In the genomic region with DNA sequence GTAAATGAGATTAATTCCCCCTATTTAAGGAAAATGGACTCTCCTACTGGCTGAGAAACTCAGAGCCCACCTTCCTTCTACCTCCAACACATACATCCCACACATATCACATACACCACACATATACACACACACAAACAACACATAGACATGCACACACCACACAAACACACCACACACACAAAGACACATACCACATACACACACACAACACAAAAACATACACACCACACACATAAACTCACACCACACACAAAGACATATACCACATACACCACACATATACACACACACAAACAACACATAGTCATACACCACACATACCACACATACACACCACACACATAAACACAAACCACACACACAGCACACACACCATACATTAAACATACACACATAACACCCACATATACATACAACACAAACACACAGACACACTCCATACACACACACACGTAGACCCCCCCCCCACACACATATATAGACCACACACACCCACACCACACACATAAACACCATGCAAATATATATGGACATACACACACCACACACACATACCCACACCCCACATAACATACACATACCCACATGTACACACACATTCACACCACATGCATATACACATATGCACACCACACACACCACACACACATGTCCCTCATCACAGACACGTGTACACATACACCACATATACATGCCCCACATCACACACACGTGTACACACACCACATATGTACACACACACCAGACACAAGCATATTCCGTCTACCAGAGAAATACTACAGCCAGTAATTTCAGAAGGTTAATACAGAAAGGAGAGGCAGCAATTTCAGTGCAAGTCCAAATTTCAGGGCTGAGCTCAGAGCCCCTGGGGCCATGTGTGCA, we compare ENCODE assay signal across 16 cellular contexts.
DNase-seq lines count a peak whose midpoint lies in the region; ATAC-seq, FAIRE-seq and TF ChIP-seq lines count a peak whose summit lies in the region.
"Had no signal": no experiment of that assay in that cellular context is flagged by ENCODE, and none has a peak within 500 bp of the region (broad histone marks: within the 10 kb centered on the region; RNA-seq: fewer than 3 reads in every experiment).

No MANE protein-coding gene starts in this region.

- H3K9ac ChIP-seq in BLaER1 treated with 17β-estradiol and CSF1 and Interleukin-3, amounts not matched to agents 10 nM and 100 nM = no peak overlapping the region
- no peak overlapping the region for H3K9ac ChIP-seq in IMR-90 (ENCODE audit: low read depth, low read length)

- H2BK5ac ChIP-seq in IMR-90 (ENCODE audit: low read depth, low read length, poor library complexity, severe bottlenecking) = peak overlapping the region; percentile 80

- BruUV-seq in IMR-90 (replicated peaks; lab: Mats Ljungman, UMichigan) = no TSS peak

- CTCF ChIA-PET in IMR-90 (lab: Yijun Ruan, JAX) = interaction anchor here (1.6 kb wide), 1 partner anchor 14 kb away, joined by 5 read pairs; no protein-coding TSS in a partner anchor
- CTCF ChIA-PET in naive thymus-derived CD4-positive, alpha-beta T cell (lab: Charles Lee) = no interaction called here

- no peak overlapping the region for H3K18ac ChIP-seq in IMR-90 (ENCODE audit: low read depth, low read length)

- H3K27me3 Mint-ChIP-seq in naive thymus-derived CD4-positive, alpha-beta T cell = no peaks in the 10 kb centered on the region
- peaks cover 4% of the 10 kb centered on the region; the same call in 1 of the 2 replicates for H3K27me3 Mint-ChIP-seq in HFFc6 (ENCODE audit: insufficient read depth)
- H3K27me3 Mint-ChIP-seq: CD8-positive, alpha-beta memory T cell had no signal

- H3K9me3 Mint-ChIP-seq in naive thymus-derived CD4-positive, alpha-beta T cell = no peaks in the 10 kb centered on the region
- H3K9me3 Mint-ChIP-seq in HFFc6 = no peaks in the 10 kb centered on the region
- H3K9me3 Mint-ChIP-seq: CD8-positive, alpha-beta memory T cell had no signal

- no peaks in the 10 kb centered on the region for H3K79me1 ChIP-seq in IMR-90 (ENCODE audit: low read depth in 1 of 2, low read length in 2 of 2)

- no peak for DNase-seq in IMR-90
- DNase-seq in naive thymus-derived CD4-positive, alpha-beta T cell = no peak
- no peak for DNase-seq in urothelium cell line (ENCODE audit: low spot score)
- no peak for DNase-seq in midbrain (lab: John Stamatoyannopoulos, UW)
- DNase-seq in HFFc6 = no peak
- no peak for DNase-seq in Right ventricle myocardium inferior (ENCODE audit: missing footprints)
- DNase-seq: BE2C; Caco-2; CD8-positive, alpha-beta memory T cell; DND-41; GDM1; GOT3; HCEC 1CT had no signal

- H3K4ac ChIP-seq in IMR-90 (ENCODE audit: low read depth, low read length) = no peak overlapping the region

- POLR2A ChIA-PET in IMR-90 (lab: Charles Lee; ENCODE audit: unreplicated experiment) = no interaction called here
- POLR2A ChIA-PET in naive thymus-derived CD4-positive, alpha-beta T cell (lab: Charles Lee) = no interaction called here

- H3K4me1 Mint-ChIP-seq in naive thymus-derived CD4-positive, alpha-beta T cell = peaks cover 0 to 17% (median 5%) of the 10 kb centered on the region in 7 donors
- no peaks in the 10 kb centered on the region for H3K4me1 Mint-ChIP-seq in HFFc6 (ENCODE audit: low read depth)
- H3K4me1 Mint-ChIP-seq: CD8-positive, alpha-beta memory T cell had no signal

- no peak overlapping the region for H2BK120ac ChIP-seq in IMR-90 (ENCODE audit: low read depth, low read length)

- peak; percentile 85 for FAIRE-seq in urothelium cell line (lab: Jason Lieb, UNC)
- FAIRE-seq: A204.1, GM19239 had no signal

- peaks cover 0 to 6% (median 0%) of the 10 kb centered on the region in 11 experiments; a peak in 1 of 22 replicates for H3K27me3 ChIP-seq in BLaER1 treated with 17β-estradiol and CSF1 and Interleukin-3, amounts not matched to agents 10 nM and 100 nM
- no peaks in the 10 kb centered on the region for H3K27me3 ChIP-seq in IMR-90 (ENCODE audit: control insufficient read depth, insufficient read depth, low read length)
- no peaks in the 10 kb centered on the region for H3K27me3 ChIP-seq in naive thymus-derived CD4-positive, alpha-beta T cell (ENCODE audit: control insufficient read depth in 2 of 2, insufficient read depth in 2 of 2, low read length in 2 of 2)
- H3K27me3 ChIP-seq: BE2C had no signal

- no peaks in the 10 kb centered on the region for H4K20me1 ChIP-seq in BLaER1 treated with 17β-estradiol and CSF1 and Interleukin-3, amounts not matched to agents 10 nM and 100 nM
- no peaks in the 10 kb centered on the region for H4K20me1 ChIP-seq in IMR-90 (ENCODE audit: insufficient read depth, low read length)

- no peak for ATAC-seq in IMR-90 (ENCODE audit: low read depth)
- ATAC-seq in naive thymus-derived CD4-positive, alpha-beta T cell = peak; percentile 12
- no peak for ATAC-seq in Right ventricle myocardium inferior

- no peak overlapping the region for H4K8ac ChIP-seq in IMR-90 (ENCODE audit: low read depth in 2 of 2, low read length in 2 of 2)

- H3K36me3 Mint-ChIP-seq in naive thymus-derived CD4-positive, alpha-beta T cell = no peaks in the 10 kb centered on the region
- no peaks in the 10 kb centered on the region for H3K36me3 Mint-ChIP-seq in HFFc6 (ENCODE audit: low read depth)
- H3K36me3 Mint-ChIP-seq: CD8-positive, alpha-beta memory T cell had no signal

- no peak overlapping the region for H2BK15ac ChIP-seq in IMR-90 (ENCODE audit: low read depth, low read length)

- no peak overlapping the region for H3K27ac Mint-ChIP-seq in naive thymus-derived CD4-positive, alpha-beta T cell
- no peak overlapping the region for H3K27ac Mint-ChIP-seq in HFFc6
- H3K27ac Mint-ChIP-seq: CD8-positive, alpha-beta memory T cell had no signal

- no peak overlapping the region for H2AK9ac ChIP-seq in IMR-90 (replicated peaks; ENCODE audit: low read depth, low read length, poor library complexity)

- no peaks in the 10 kb centered on the region for H3K9me3 ChIP-seq in BLaER1 treated with 17β-estradiol and CSF1 and Interleukin-3, amounts not matched to agents 10 nM and 100 nM (replicated peaks in 1 of 11)
- peaks cover 23% of the 10 kb centered on the region for H3K9me3 ChIP-seq in IMR-90 (ENCODE audit: control insufficient read depth, insufficient read depth, low read length)
- H3K9me3 ChIP-seq in naive thymus-derived CD4-positive, alpha-beta T cell (ENCODE audit: control insufficient read depth in 2 of 3, low read length in 3 of 3) = no peaks in the 10 kb centered on the region
- H3K9me3 ChIP-seq: BE2C, Caco-2 had no signal

- in situ Hi-C loops in IMR-90 (cut with MboI; ENCODE audit: low sequenced_read_pairs) = no loop called here

- 13% methylated on average over 1 of the region's 4 CpGs; no CpG with 5 or more reads in 1 of the 2 experiments for WGBS in IMR-90 (ENCODE audit: extremely low coverage in 2 of 2, insufficient read length in 1 of 2), 2 experiments

- H3K4me2 ChIP-seq in BLaER1 treated with 17β-estradiol and CSF1 and Interleukin-3, amounts not matched to agents 10 nM and 100 nM = peak overlapping the region; percentile 64 to 81 (median 77); a peak in 20 of 22 replicates
- no peak overlapping the region for H3K4me2 ChIP-seq in IMR-90 (ENCODE audit: low read depth, low read length)

- no peak for TF ChIP-seq RAD21 in IMR-90 (IDR thresholded peaks at IDR 0.05; ENCODE audit: low read length)

- H3K4me1 ChIP-seq in BLaER1 treated with 17β-estradiol and CSF1 and Interleukin-3, amounts not matched to agents 10 nM and 100 nM = peaks cover 51 to 75% (median 64%) of the 10 kb centered on the region in 10 experiments
- H3K4me1 ChIP-seq in IMR-90 (ENCODE audit: control insufficient read depth, insufficient read depth, low read length) = no peaks in the 10 kb centered on the region
- H3K4me1 ChIP-seq in naive thymus-derived CD4-positive, alpha-beta T cell (ENCODE audit: control insufficient read depth in 2 of 2, insufficient read depth in 2 of 2, low read length in 2 of 2) = peaks cover 0 to 4% of the 10 kb centered on the region in 2 donors
- H3K4me1 ChIP-seq: BE2C, Caco-2 had no signal

- no peak overlapping the region for H3K23ac ChIP-seq in IMR-90 (ENCODE audit: low read depth, low read length)

- no peak for TF ChIP-seq POLR2A in IMR-90 (IDR thresholded peaks at IDR 0.05; ENCODE audit: low read depth, low read length)

- peak overlapping the region in 5 of 11 experiments; percentile 1 to 52 (median 43); a peak in 7 of 22 replicates for H3K27ac ChIP-seq in BLaER1 treated with 17β-estradiol and CSF1 and Interleukin-3, amounts not matched to agents 10 nM and 100 nM
- no peak overlapping the region for H3K27ac ChIP-seq in IMR-90 (ENCODE audit: insufficient read depth, low read length)
- no peak overlapping the region for H3K27ac ChIP-seq in naive thymus-derived CD4-positive, alpha-beta T cell (ENCODE audit: low read depth, low read length)

- no peak overlapping the region for H2AK5ac ChIP-seq in IMR-90 (ENCODE audit: low read depth, low read length)

- H2AFZ ChIP-seq in IMR-90 (replicated peaks; ENCODE audit: low read length, poor library complexity) = no peak overlapping the region

- dilution Hi-C loops in IMR-90 (cut with HindIII; ENCODE audit: low sequenced_read_pairs, unreplicated experiment) = no loop called here

- intact Hi-C loops in IMR-90 (cut with micrococcal nuclease) (no loop called here), Right ventricle myocardium inferior (cut with DNase I) (no loop called here)
- intact Hi-C loops in naive thymus-derived CD4-positive, alpha-beta T cell (cut with micrococcal nuclease) = no loop called here

- no peak overlapping the region for H4K5ac ChIP-seq in IMR-90 (ENCODE audit: low read depth, low read length)

- H3K4me3 ChIP-seq in BLaER1 treated with 17β-estradiol and CSF1 and Interleukin-3, amounts not matched to agents 10 nM and 100 nM = no peak overlapping the region
- no peak overlapping the region for H3K4me3 ChIP-seq in IMR-90 (ENCODE audit: insufficient read depth, low read depth, low read length)
- H3K4me3 ChIP-seq in naive thymus-derived CD4-positive, alpha-beta T cell (ENCODE audit: low read length) = no peak overlapping the region

- no peak for TF ChIP-seq CTCF in IMR-90 (conservative IDR thresholded peaks at IDR 0.05; ENCODE audit: low read depth, low read length)
- no peak for TF ChIP-seq CTCF in HFFc6 (IDR thresholded peaks at IDR 0.05)

- H2BK20ac ChIP-seq in IMR-90 (ENCODE audit: low read depth, low read length) = no peak overlapping the region

- no peak overlapping the region for H3K4me3 Mint-ChIP-seq in naive thymus-derived CD4-positive, alpha-beta T cell
- H3K4me3 Mint-ChIP-seq in HFFc6 = no peak overlapping the region
- H3K4me3 Mint-ChIP-seq: CD8-positive, alpha-beta memory T cell had no signal

- H3K14ac ChIP-seq in IMR-90 (replicated peaks; ENCODE audit: low read depth, low read length) = no peak overlapping the region

- H3K9me1 ChIP-seq in IMR-90 (ENCODE audit: insufficient read depth, low read length) = no peaks in the 10 kb centered on the region

- no peaks in the 10 kb centered on the region for H3K36me3 ChIP-seq in BLaER1 treated with 17β-estradiol and CSF1 and Interleukin-3, amounts not matched to agents 10 nM and 100 nM
- no peaks in the 10 kb centered on the region for H3K36me3 ChIP-seq in IMR-90 (ENCODE audit: control insufficient read depth, insufficient read depth, low read length)
- H3K36me3 ChIP-seq in naive thymus-derived CD4-positive, alpha-beta T cell (ENCODE audit: control insufficient read depth in 2 of 3, insufficient read depth in 3 of 3, low read length in 3 of 3) = no peaks in the 10 kb centered on the region
- H3K36me3 ChIP-seq: BE2C had no signal

- H4K91ac ChIP-seq in IMR-90 (ENCODE audit: insufficient read depth, low read depth, low read length) = no peak overlapping the region

- H3K56ac ChIP-seq in IMR-90 (ENCODE audit: extremely low read depth, insufficient read depth, low read length) = no peak overlapping the region
